In genomic region chr11:119109843-119110242, GRCh38 we compare ENCODE assay signal across 15 cellular contexts. TPM values are rescaled to one million over a fixed set of nuclear protein-coding genes. Genes with fewer than 3 reads are reported as not detected.
DNase-seq lines count a peak whose midpoint lies in the region; ATAC-seq and TF ChIP-seq lines count a peak whose summit lies in the region.
"Had no signal": no experiment of that assay in that cellular context is flagged by ENCODE, and none has a peak within 500 bp of the region (broad histone marks: within the 10 kb centered on the region; RNA-seq: fewer than 3 reads in every experiment).

No MANE protein-coding gene starts in this region.

- no peak for DNase-seq in T-helper 2 cell treated with Interferon-gamma antibody and Interleukin-4, amounts not matched to agents 5 μg/mL and 100 μg/mL, for 36 hours (ENCODE audit: low spot score)
- DNase-seq in T-helper 2 cell (no peak), left lobe of liver (ENCODE audit: low spot score) (no peak), AML-193 (lab: John Stamatoyannopoulos, UW) (no peak), DMS53 (lab: John Stamatoyannopoulos, UW) (no peak)
- DNase-seq in activated naive CD8-positive, alpha-beta T cell treated with anti-CD3 and anti-CD28 coated beads, Interleukin-2, amount 10 ng/mL, durations not matched to agents 7 days and 5 days = no peak
- DNase-seq: DMS79; heart left ventricle; Kasumi-1; naive B cell; stimulated activated CD4-positive, alpha-beta T cell treated with anti-CD3 and anti-CD28 coated beads, Interleukin-12 subunit alpha, Interleukin-12 subunit beta, amount 100 ng/mL, for 4 hours; stimulated activated naive CD4-positive, alpha-beta T cell treated with Interleukin-2 at 50 U/mL for 16 hours had no signal

- peaks cover 45% of the 10 kb centered on the region for H3K36me3 Mint-ChIP-seq in T-helper 2 cell treated with Interferon-gamma antibody and Interleukin-4, amounts not matched to agents 5 μg/mL and 100 μg/mL, for 36 hours (ENCODE audit: low read depth)
- H3K36me3 Mint-ChIP-seq in IgD-negative memory B cell (no peaks in the 10 kb centered on the region), nephron (ENCODE audit: low read depth) (peaks cover 17% of the 10 kb centered on the region)
- H3K36me3 Mint-ChIP-seq in activated naive CD8-positive, alpha-beta T cell treated with anti-CD3 and anti-CD28 coated beads, Interleukin-2, amount 10 ng/mL, durations not matched to agents 7 days and 5 days = peaks cover 26% of the 10 kb centered on the region

- no peak overlapping the region for H3K27ac Mint-ChIP-seq in T-helper 2 cell treated with Interferon-gamma antibody and Interleukin-4, amounts not matched to agents 5 μg/mL and 100 μg/mL, for 36 hours
- peak overlapping the region in 1 of 3 donors; percentile 80 for H3K27ac Mint-ChIP-seq in IgD-negative memory B cell
- H3K27ac Mint-ChIP-seq in activated naive CD8-positive, alpha-beta T cell treated with anti-CD3 and anti-CD28 coated beads, Interleukin-2, amount 10 ng/mL, durations not matched to agents 7 days and 5 days = peak overlapping the region; percentile 81
- H3K27ac Mint-ChIP-seq in nephron = no peak overlapping the region

- no peak for TF ChIP-seq CTCF in nephron (IDR thresholded peaks at IDR 0.05; ENCODE audit: unreplicated experiment in 3 of 3)

- POLR2A ChIA-PET in activated naive CD8-positive, alpha-beta T cell treated with anti-CD3 and anti-CD28 coated beads, Interleukin-2, amount 10 ng/mL, durations not matched to agents 7 days and 5 days (lab: Charles Lee) = interaction anchor here (0.6 to 6.1 kb wide), 6 partner anchors 16 to 117 kb away, joined by 3 to 108 read pairs (median 3); partner anchors contain the start of gene CENATAC

- H3K4me1 Mint-ChIP-seq in T-helper 2 cell treated with Interferon-gamma antibody and Interleukin-4, amounts not matched to agents 5 μg/mL and 100 μg/mL, for 36 hours (ENCODE audit: low read depth) = peaks cover 38% of the 10 kb centered on the region
- H3K4me1 Mint-ChIP-seq in IgD-negative memory B cell (peaks cover 12 to 27% (median 21%) of the 10 kb centered on the region in 3 donors), nephron (peaks cover 40% of the 10 kb centered on the region)
- H3K4me1 Mint-ChIP-seq in activated naive CD8-positive, alpha-beta T cell treated with anti-CD3 and anti-CD28 coated beads, Interleukin-2, amount 10 ng/mL, durations not matched to agents 7 days and 5 days = peaks cover 26% of the 10 kb centered on the region

- ATAC-seq in activated naive CD8-positive, alpha-beta T cell treated with anti-CD3 and anti-CD28 coated beads, Interleukin-2, amount 10 ng/mL, durations not matched to agents 7 days and 5 days (ENCODE audit: low read depth) = no peak
- ATAC-seq in left lobe of liver = no peak
- ATAC-seq: heart left ventricle had no signal

- peak overlapping the region; percentile 95 for H3K4me3 Mint-ChIP-seq in T-helper 2 cell treated with Interferon-gamma antibody and Interleukin-4, amounts not matched to agents 5 μg/mL and 100 μg/mL, for 36 hours
- H3K4me3 Mint-ChIP-seq in IgD-negative memory B cell (peak overlapping the region in 3 of 4 donors; percentile 37 to 93 (median 81)), nephron (peak overlapping the region; percentile 82 to 91 (median 89))
- peak overlapping the region; percentile 83 for H3K4me3 Mint-ChIP-seq in activated naive CD8-positive, alpha-beta T cell treated with anti-CD3 and anti-CD28 coated beads, Interleukin-2, amount 10 ng/mL, durations not matched to agents 7 days and 5 days

- no peaks in the 10 kb centered on the region for H3K27me3 Mint-ChIP-seq in T-helper 2 cell treated with Interferon-gamma antibody and Interleukin-4, amounts not matched to agents 5 μg/mL and 100 μg/mL, for 36 hours (ENCODE audit: low read depth)
- no peaks in the 10 kb centered on the region for H3K27me3 Mint-ChIP-seq in IgD-negative memory B cell
- no peaks in the 10 kb centered on the region for H3K27me3 Mint-ChIP-seq in activated naive CD8-positive, alpha-beta T cell treated with anti-CD3 and anti-CD28 coated beads, Interleukin-2, amount 10 ng/mL, durations not matched to agents 7 days and 5 days
- no peaks in the 10 kb centered on the region for H3K27me3 Mint-ChIP-seq in nephron (ENCODE audit: low read depth)
- H3K27me3 Mint-ChIP-seq: naive B cell had no signal

- H3K9me3 Mint-ChIP-seq in T-helper 2 cell treated with Interferon-gamma antibody and Interleukin-4, amounts not matched to agents 5 μg/mL and 100 μg/mL, for 36 hours = no peaks in the 10 kb centered on the region
- H3K9me3 Mint-ChIP-seq in IgD-negative memory B cell (no peaks in the 10 kb centered on the region), nephron (no peaks in the 10 kb centered on the region)
- H3K9me3 Mint-ChIP-seq in activated naive CD8-positive, alpha-beta T cell treated with anti-CD3 and anti-CD28 coated beads, Interleukin-2, amount 10 ng/mL, durations not matched to agents 7 days and 5 days = no peaks in the 10 kb centered on the region
- H3K9me3 Mint-ChIP-seq: naive B cell had no signal

RNA-seq across cellular contexts. Expression of gene C2CD2L, which starts 2.7 kb away (rescaled TPM):
- 5.6 TPM for polyA plus RNA-seq in IgD-negative memory B cell
- total RNA-seq in activated naive CD8-positive, alpha-beta T cell treated with anti-CD3 and anti-CD28 coated beads, Interleukin-2, amount 10 ng/mL, durations not matched to agents 7 days and 5 days = 10 to 100 TPM; 32.2 to 32.6 TPM
- 9.2 TPM for total RNA-seq in left lobe of liver

RNA-seq across cellular contexts. Expression of gene DPAGT1, which starts 8.2 kb away (rescaled TPM):
- 34.7 TPM for polyA plus RNA-seq in IgD-negative memory B cell
- 10 to 100 TPM; 43.2 to 56.1 TPM for total RNA-seq in activated naive CD8-positive, alpha-beta T cell treated with anti-CD3 and anti-CD28 coated beads, Interleukin-2, amount 10 ng/mL, durations not matched to agents 7 days and 5 days
- 34.3 TPM for total RNA-seq in left lobe of liver

RNA-seq across cellular contexts. Expression of gene HINFP, which starts 11.5 kb away (rescaled TPM):
- polyA plus RNA-seq in IgD-negative memory B cell = 12.9 TPM
- total RNA-seq in activated naive CD8-positive, alpha-beta T cell treated with anti-CD3 and anti-CD28 coated beads, Interleukin-2, amount 10 ng/mL, durations not matched to agents 7 days and 5 days = 10 to 100 TPM; 52.4 to 52.6 TPM
- total RNA-seq in left lobe of liver = 8.9 TPM

RNA-seq across cellular contexts. Expression of gene HMBS, which starts 25.2 kb away (rescaled TPM):
- polyA plus RNA-seq in IgD-negative memory B cell = 24.8 TPM
- total RNA-seq in activated naive CD8-positive, alpha-beta T cell treated with anti-CD3 and anti-CD28 coated beads, Interleukin-2, amount 10 ng/mL, durations not matched to agents 7 days and 5 days = 10 to 100 TPM; 18.0 to 18.8 TPM
- 15.1 TPM for total RNA-seq in left lobe of liver

RNA-seq across cellular contexts. Expression of gene ABCG4, which starts 39.0 kb away (rescaled TPM):
- polyA plus RNA-seq in IgD-negative memory B cell = not detected
- total RNA-seq in activated naive CD8-positive, alpha-beta T cell treated with anti-CD3 and anti-CD28 coated beads, Interleukin-2, amount 10 ng/mL, durations not matched to agents 7 days and 5 days = not detected
- 0.48 TPM for total RNA-seq in left lobe of liver
- total RNA-seq: lung microvascular endothelial cell had no signal
